ENCODE assay signal across 21 cellular contexts in the genomic region with DNA sequence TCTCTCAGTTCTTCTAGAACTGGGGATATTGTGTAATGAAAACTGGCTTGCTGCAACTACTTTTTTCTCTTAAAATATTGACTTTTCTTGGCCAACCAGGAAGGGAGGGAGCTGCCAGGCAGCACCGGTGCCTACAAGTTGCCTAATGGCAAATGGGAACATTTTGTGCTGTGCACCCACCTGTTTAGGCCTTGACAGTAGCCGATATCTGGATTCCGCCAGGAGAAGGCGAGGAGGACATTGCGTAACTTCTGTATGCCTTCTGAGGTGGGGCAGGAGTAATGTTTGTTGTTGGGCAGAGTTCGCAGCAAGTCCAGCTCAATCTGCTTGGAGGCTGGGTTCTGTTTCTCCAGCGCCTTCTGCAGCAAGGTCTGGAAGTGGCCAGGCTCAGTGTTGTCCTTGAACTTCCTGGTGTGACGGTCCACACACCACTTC.
A peak's percentile ranks its signal among the peaks of the same experiment; 100 is the strongest.
DNase-seq lines count a peak whose midpoint lies in the region; ATAC-seq and TF ChIP-seq lines count a peak whose summit lies in the region.
"Had no signal": no experiment of that assay in that cellular context is flagged by ENCODE, and none has a peak within 500 bp of the region (broad histone marks: within the 10 kb centered on the region; RNA-seq: fewer than 3 reads in every experiment).

No MANE protein-coding gene starts in this region.

- H3K23ac ChIP-seq in neuronal stem cell (ENCODE audit: low read depth, low read length, poor library complexity): peak overlapping the region; percentile 74

- no peak overlapping the region for H3K4me2 ChIP-seq in neuronal stem cell (ENCODE audit: insufficient read depth, low read length, poor library complexity, severe bottlenecking)
- H3K4me2 ChIP-seq: KMS-11 had no signal

- H2BK12ac ChIP-seq in neuronal stem cell (ENCODE audit: low read length): no peak overlapping the region

- no peak overlapping the region for H3K4me3 Mint-ChIP-seq in stimulated activated naive B cell treated with anti-CD40 and anti-IgM and Interleukin-4, amounts not matched to agents 10 μg/mL and 1 μg/mL and 100 μg/mL, for 72 hours
- H3K4me3 Mint-ChIP-seq: activated CD8-positive, alpha-beta memory T cell treated with anti-CD3 and anti-CD28 coated beads, Interleukin-2, amount 10 ng/mL, durations not matched to agents 7 days and 5 days; CD8-positive, alpha-beta T cell; naive thymus-derived CD8-positive, alpha-beta T cell; T-helper 1 cell treated with Interleukin-12 subunit alpha and Interleukin-12 subunit beta and Interleukin-4 antibody, amounts not matched to agents 30 μg/mL and 1 μg/mL, for 36 hours had no signal

- no peak overlapping the region for H4K8ac ChIP-seq in neuronal stem cell (ENCODE audit: low read depth, low read length)

- no peak for TF ChIP-seq POLR2A in Peyer's patch (IDR thresholded peaks at IDR 0.05)

- no peak overlapping the region for H2AK5ac ChIP-seq in neuronal stem cell (ENCODE audit: low read depth, low read length)

- H3K4me1 Mint-ChIP-seq in stimulated activated naive B cell treated with anti-CD40 and anti-IgM and Interleukin-4, amounts not matched to agents 10 μg/mL and 1 μg/mL and 100 μg/mL, for 72 hours: peaks cover 0 to 1% of the 10 kb centered on the region in 2 donors

- H3K4me3 ChIP-seq in Peyer's patch (no peak overlapping the region), fibroblast of villous mesenchyme (ENCODE audit: low read depth, low read length) (no peak overlapping the region), neuronal stem cell (ENCODE audit: low read length in 2 of 2) (no peak overlapping the region)
- H3K4me3 ChIP-seq: esophagus squamous epithelium had no signal

- H2BK120ac ChIP-seq in neuronal stem cell (ENCODE audit: low read depth, low read length): no peak overlapping the region

- no peaks in the 10 kb centered on the region for H3K27me3 ChIP-seq in Peyer's patch
- H3K27me3 ChIP-seq in neuronal stem cell (ENCODE audit: control insufficient read depth in 3 of 3, insufficient read depth in 3 of 3, low read depth in 1 of 3, low read length in 3 of 3): no peaks in the 10 kb centered on the region
- H3K27me3 ChIP-seq: esophagus squamous epithelium had no signal

- no peaks in the 10 kb centered on the region for H3K9me3 Mint-ChIP-seq in stimulated activated naive B cell treated with anti-CD40 and anti-IgM and Interleukin-4, amounts not matched to agents 10 μg/mL and 1 μg/mL and 100 μg/mL, for 72 hours
- H3K9me3 Mint-ChIP-seq: CD8-positive, alpha-beta T cell; naive thymus-derived CD8-positive, alpha-beta T cell; T-helper 1 cell treated with Interleukin-12 subunit alpha and Interleukin-12 subunit beta and Interleukin-4 antibody, amounts not matched to agents 30 μg/mL and 1 μg/mL, for 36 hours had no signal

- H3K4me1 ChIP-seq in Peyer's patch (peaks cover 0 to 20% (median 2%) of the 10 kb centered on the region in 4 donors), neuronal stem cell (ENCODE audit: control insufficient read depth in 2 of 2, insufficient read depth in 1 of 2, low read depth in 1 of 2, low read length in 2 of 2) (peaks cover 0 to 1% of the 10 kb centered on the region in 2 donors)

- H3K4ac ChIP-seq in neuronal stem cell (ENCODE audit: low read length): no peak overlapping the region

- H3K9ac ChIP-seq in neuronal stem cell (ENCODE audit: low read depth, low read length, poor library complexity): no peak overlapping the region
- H3K9ac ChIP-seq: KMS-11 had no signal

- H3K18ac ChIP-seq in neuronal stem cell (ENCODE audit: low read length): no peak overlapping the region

- peaks cover 8 to 48% of the 10 kb centered on the region in 2 donors for H3K36me3 Mint-ChIP-seq in stimulated activated naive B cell treated with anti-CD40 and anti-IgM and Interleukin-4, amounts not matched to agents 10 μg/mL and 1 μg/mL and 100 μg/mL, for 72 hours

- no peak overlapping the region for H4K91ac ChIP-seq in neuronal stem cell (ENCODE audit: low read depth, low read length, poor library complexity)

- no CpG with 5 or more reads among the region's 8 CpGs for WGBS in neuronal stem cell (ENCODE audit: extremely low coverage in 2 of 2, insufficient read length in 2 of 2, insufficient replicate concordance in 1 of 2), 2 donors

- ATAC-seq in GM19351 (IDR thresholded peaks at IDR 0.05; ENCODE audit: unreplicated experiment): no peak
- ATAC-seq in stimulated activated naive B cell treated with anti-CD40 and anti-IgM and Interleukin-4, amounts not matched to agents 10 μg/mL and 1 μg/mL and 100 μg/mL, for 72 hours (replicated peaks): no peak
- ATAC-seq: activated CD8-positive, alpha-beta memory T cell treated with anti-CD3 and anti-CD28 coated beads, Interleukin-2, amount 10 ng/mL, durations not matched to agents 7 days and 5 days; CD8-positive, alpha-beta T cell; naive thymus-derived CD8-positive, alpha-beta T cell had no signal

- no peaks in the 10 kb centered on the region for H3K27me3 Mint-ChIP-seq in stimulated activated naive B cell treated with anti-CD40 and anti-IgM and Interleukin-4, amounts not matched to agents 10 μg/mL and 1 μg/mL and 100 μg/mL, for 72 hours
- H3K27me3 Mint-ChIP-seq: activated CD8-positive, alpha-beta memory T cell treated with anti-CD3 and anti-CD28 coated beads, Interleukin-2, amount 10 ng/mL, durations not matched to agents 7 days and 5 days; naive thymus-derived CD8-positive, alpha-beta T cell had no signal

- H2AFZ ChIP-seq in neuronal stem cell (ENCODE audit: low read length): no peak overlapping the region

- no peak for TF ChIP-seq CTCF in C4-2B (conservative IDR thresholded peaks at IDR 0.05)
- no peak for TF ChIP-seq CTCF in Peyer's patch (IDR thresholded peaks at IDR 0.05)
- no peak for TF ChIP-seq CTCF in fibroblast of villous mesenchyme (IDR thresholded peaks at IDR 0.05; ENCODE audit: insufficient read depth, low read depth, low read length)

- peaks cover 0 to 82% (median 0%) of the 10 kb centered on the region in 3 donors for H3K36me3 ChIP-seq in Peyer's patch
- H3K36me3 ChIP-seq in neuronal stem cell (replicated peaks in 1 of 2; ENCODE audit: control insufficient read depth in 2 of 2, insufficient read depth in 2 of 2, low read length in 2 of 2): peaks cover 13 to 39% of the 10 kb centered on the region in 2 donors

- H2BK5ac ChIP-seq in neuronal stem cell (ENCODE audit: low read length): no peak overlapping the region

- H3K27ac ChIP-seq in C4-2B (peak overlapping the region; percentile 73), Peyer's patch (peak overlapping the region in 3 of 4 donors; percentile 45 to 75 (median 74)), neuronal stem cell (replicated peaks; ENCODE audit: low read length) (no peak overlapping the region)
- H3K27ac ChIP-seq: KMS-11 had no signal

- no peak overlapping the region for H3K27ac Mint-ChIP-seq in stimulated activated naive B cell treated with anti-CD40 and anti-IgM and Interleukin-4, amounts not matched to agents 10 μg/mL and 1 μg/mL and 100 μg/mL, for 72 hours
- H3K27ac Mint-ChIP-seq: activated CD8-positive, alpha-beta memory T cell treated with anti-CD3 and anti-CD28 coated beads, Interleukin-2, amount 10 ng/mL, durations not matched to agents 7 days and 5 days; CD8-positive, alpha-beta T cell; T-helper 1 cell treated with Interleukin-12 subunit alpha and Interleukin-12 subunit beta and Interleukin-4 antibody, amounts not matched to agents 30 μg/mL and 1 μg/mL, for 36 hours had no signal

- H3K79me1 ChIP-seq in neuronal stem cell (ENCODE audit: low read depth, low read length): no peaks in the 10 kb centered on the region

- no peaks in the 10 kb centered on the region for H3K9me3 ChIP-seq in Peyer's patch
- H3K9me3 ChIP-seq in neuronal stem cell (replicated peaks in 1 of 2; ENCODE audit: control insufficient read depth in 2 of 2, insufficient read depth in 1 of 2, low read depth in 1 of 2, low read length in 2 of 2): no peaks in the 10 kb centered on the region
- H3K9me3 ChIP-seq: esophagus squamous epithelium had no signal

- no peak overlapping the region for H3K14ac ChIP-seq in neuronal stem cell (ENCODE audit: low read length)

- H2BK15ac ChIP-seq in neuronal stem cell (ENCODE audit: low read length): no peak overlapping the region

- DNase-seq in Peyer's patch (peak in 2 of 3 donors; percentile 72 to 82), fibroblast of villous mesenchyme (ENCODE audit: low read depth) (peak; percentile 57), neuronal stem cell (ENCODE audit: low spot score) (no peak), MV-4-11 (lab: John Stamatoyannopoulos, UW) (no peak), KG1 (lab: John Stamatoyannopoulos, UW) (no peak)
- DNase-seq in stimulated activated naive B cell treated with anti-CD40 and anti-IgM and Interleukin-4, amounts not matched to agents 10 μg/mL and 1 μg/mL and 100 μg/mL, for 72 hours: no peak
- DNase-seq: activated CD8-positive, alpha-beta memory T cell treated with anti-CD3 and anti-CD28 coated beads, Interleukin-2, amount 10 ng/mL, durations not matched to agents 7 days and 5 days; activated naive CD4-positive, alpha-beta T cell treated with Interleukin-2 at 50 U/mL for 16 hours; CD8-positive, alpha-beta T cell; esophagus squamous epithelium; kidney glomerular epithelial cell; naive thymus-derived CD8-positive, alpha-beta T cell; NCI-H1436; NCI-H226; NK-92 treated with Interleukin-12 subunit alpha and Interleukin-12 subunit beta, amount 100 ng/mL, for 24 hours; Right ventricle myocardium superior; stimulated activated CD4-positive, alpha-beta T cell treated with anti-CD3 and anti-CD28 coated beads, Interleukin-1b, Interleukin-23, amount 100 ng/mL, for 48 hours had no signal

Comparison
In these comparisons a context has a peak if more than half of its experiments do, and no peak if none do; other contexts are left out.
1. DNase-seq: peak in Peyer's patch (2 of 3) and fibroblast of villous mesenchyme (single experiment); none in neuronal stem cell (single experiment), MV-4-11 (single experiment), KG1 (single experiment) and stimulated activated naive B cell treated with anti-CD40 and anti-IgM and Interleukin-4, amounts not matched to agents 10 μg/mL and 1 μg/mL and 100 μg/mL, for 72 hours (single experiment).